Comparison of ENCODE assay signal across 1 cellular context in genomic region chr22:22200569-22201184, GRCh38.
TF ChIP-seq lines count a peak whose summit lies in the region.

No MANE protein-coding gene starts in this region.

TF ChIP-seq in HepG2, 621 proteins besides CTCF, POLR2A, EP300 and RAD21:
- TF ChIP-seq CCAR2 (optimal IDR thresholded peaks at IDR 0.05; ENCODE audit: low read depth, low read length) (no peak), THAP11 (CRISPR knock-in tag; IDR thresholded peaks at IDR 0.05) (no peak), ZFY (CRISPR knock-in tag; IDR thresholded peaks at IDR 0.05) (no peak), ZNF484 (CRISPR knock-in tag; IDR thresholded peaks at IDR 0.05; ENCODE audit: borderline replicate concordance, low read depth) (no peak), TSC22D2 (CRISPR knock-in tag; IDR thresholded peaks at IDR 0.05; ENCODE audit: borderline replicate concordance) (no peak), ZNF331 (CRISPR knock-in tag; IDR thresholded peaks at IDR 0.05) (no peak), KAT7 (CRISPR knock-in tag; IDR thresholded peaks at IDR 0.05; ENCODE audit: borderline replicate concordance) (no peak), ZNF326 (CRISPR knock-in tag; IDR thresholded peaks at IDR 0.05; ENCODE audit: borderline replicate concordance) (no peak), ZNF782 (CRISPR knock-in tag; IDR thresholded peaks at IDR 0.05; ENCODE audit: borderline replicate concordance) (no peak), ZNF34 (CRISPR knock-in tag; IDR thresholded peaks at IDR 0.05; ENCODE audit: borderline replicate concordance) (no peak), STAT5B (CRISPR knock-in tag; IDR thresholded peaks at IDR 0.05) (no peak), GTF2F1 (IDR thresholded peaks at IDR 0.05; ENCODE audit: low read length) (no peak), ZNF33A (CRISPR knock-in tag; IDR thresholded peaks at IDR 0.05; ENCODE audit: borderline replicate concordance) (no peak), ZNF576 (CRISPR knock-in tag; IDR thresholded peaks at IDR 0.05) (no peak)
- TF ChIP-seq, protein P1, sequence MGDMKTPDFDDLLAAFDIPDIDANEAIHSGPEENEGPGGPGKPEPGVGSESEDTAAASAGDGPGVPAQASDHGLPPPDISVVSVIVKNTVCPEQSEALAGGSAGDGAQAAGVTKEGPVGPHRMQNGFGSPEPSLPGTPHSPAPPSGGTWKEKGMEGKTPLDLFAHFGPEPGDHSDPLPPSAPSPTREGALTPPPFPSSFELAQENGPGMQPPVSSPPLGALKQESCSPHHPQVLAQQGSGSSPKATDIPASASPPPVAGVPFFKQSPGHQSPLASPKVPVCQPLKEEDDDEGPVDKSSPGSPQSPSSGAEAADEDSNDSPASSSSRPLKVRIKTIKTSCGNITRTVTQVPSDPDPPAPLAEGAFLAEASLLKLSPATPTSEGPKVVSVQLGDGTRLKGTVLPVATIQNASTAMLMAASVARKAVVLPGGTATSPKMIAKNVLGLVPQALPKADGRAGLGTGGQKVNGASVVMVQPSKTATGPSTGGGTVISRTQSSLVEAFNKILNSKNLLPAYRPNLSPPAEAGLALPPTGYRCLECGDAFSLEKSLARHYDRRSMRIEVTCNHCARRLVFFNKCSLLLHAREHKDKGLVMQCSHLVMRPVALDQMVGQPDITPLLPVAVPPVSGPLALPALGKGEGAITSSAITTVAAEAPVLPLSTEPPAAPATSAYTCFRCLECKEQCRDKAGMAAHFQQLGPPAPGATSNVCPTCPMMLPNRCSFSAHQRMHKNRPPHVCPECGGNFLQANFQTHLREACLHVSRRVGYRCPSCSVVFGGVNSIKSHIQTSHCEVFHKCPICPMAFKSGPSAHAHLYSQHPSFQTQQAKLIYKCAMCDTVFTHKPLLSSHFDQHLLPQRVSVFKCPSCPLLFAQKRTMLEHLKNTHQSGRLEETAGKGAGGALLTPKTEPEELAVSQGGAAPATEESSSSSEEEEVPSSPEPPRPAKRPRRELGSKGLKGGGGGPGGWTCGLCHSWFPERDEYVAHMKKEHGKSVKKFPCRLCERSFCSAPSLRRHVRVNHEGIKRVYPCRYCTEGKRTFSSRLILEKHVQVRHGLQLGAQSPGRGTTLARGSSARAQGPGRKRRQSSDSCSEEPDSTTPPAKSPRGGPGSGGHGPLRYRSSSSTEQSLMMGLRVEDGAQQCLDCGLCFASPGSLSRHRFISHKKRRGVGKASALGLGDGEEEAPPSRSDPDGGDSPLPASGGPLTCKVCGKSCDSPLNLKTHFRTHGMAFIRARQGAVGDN (CRISPR knock-in tag; IDR thresholded peaks at IDR 0.05) = no peak
- TF ChIP-seq, protein P2, sequence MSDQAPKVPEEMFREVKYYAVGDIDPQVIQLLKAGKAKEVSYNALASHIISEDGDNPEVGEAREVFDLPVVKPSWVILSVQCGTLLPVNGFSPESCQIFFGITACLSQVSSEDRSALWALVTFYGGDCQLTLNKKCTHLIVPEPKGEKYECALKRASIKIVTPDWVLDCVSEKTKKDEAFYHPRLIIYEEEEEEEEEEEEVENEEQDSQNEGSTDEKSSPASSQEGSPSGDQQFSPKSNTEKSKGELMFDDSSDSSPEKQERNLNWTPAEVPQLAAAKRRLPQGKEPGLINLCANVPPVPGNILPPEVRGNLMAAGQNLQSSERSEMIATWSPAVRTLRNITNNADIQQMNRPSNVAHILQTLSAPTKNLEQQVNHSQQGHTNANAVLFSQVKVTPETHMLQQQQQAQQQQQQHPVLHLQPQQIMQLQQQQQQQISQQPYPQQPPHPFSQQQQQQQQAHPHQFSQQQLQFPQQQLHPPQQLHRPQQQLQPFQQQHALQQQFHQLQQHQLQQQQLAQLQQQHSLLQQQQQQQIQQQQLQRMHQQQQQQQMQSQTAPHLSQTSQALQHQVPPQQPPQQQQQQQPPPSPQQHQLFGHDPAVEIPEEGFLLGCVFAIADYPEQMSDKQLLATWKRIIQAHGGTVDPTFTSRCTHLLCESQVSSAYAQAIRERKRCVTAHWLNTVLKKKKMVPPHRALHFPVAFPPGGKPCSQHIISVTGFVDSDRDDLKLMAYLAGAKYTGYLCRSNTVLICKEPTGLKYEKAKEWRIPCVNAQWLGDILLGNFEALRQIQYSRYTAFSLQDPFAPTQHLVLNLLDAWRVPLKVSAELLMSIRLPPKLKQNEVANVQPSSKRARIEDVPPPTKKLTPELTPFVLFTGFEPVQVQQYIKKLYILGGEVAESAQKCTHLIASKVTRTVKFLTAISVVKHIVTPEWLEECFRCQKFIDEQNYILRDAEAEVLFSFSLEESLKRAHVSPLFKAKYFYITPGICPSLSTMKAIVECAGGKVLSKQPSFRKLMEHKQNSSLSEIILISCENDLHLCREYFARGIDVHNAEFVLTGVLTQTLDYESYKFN (CRISPR knock-in tag; conservative IDR thresholded peaks at IDR 0.05) = no peak
- TF ChIP-seq, protein P3, sequence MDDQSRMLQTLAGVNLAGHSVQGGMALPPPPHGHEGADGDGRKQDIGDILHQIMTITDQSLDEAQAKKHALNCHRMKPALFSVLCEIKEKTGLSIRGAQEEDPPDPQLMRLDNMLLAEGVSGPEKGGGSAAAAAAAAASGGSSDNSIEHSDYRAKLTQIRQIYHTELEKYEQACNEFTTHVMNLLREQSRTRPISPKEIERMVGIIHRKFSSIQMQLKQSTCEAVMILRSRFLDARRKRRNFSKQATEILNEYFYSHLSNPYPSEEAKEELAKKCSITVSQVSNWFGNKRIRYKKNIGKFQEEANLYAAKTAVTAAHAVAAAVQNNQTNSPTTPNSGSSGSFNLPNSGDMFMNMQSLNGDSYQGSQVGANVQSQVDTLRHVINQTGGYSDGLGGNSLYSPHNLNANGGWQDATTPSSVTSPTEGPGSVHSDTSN (CRISPR knock-in tag; IDR thresholded peaks at IDR 0.05; ENCODE audit: borderline replicate concordance) = no peak
